10 cellular contexts compared by ENCODE assay signal in the genomic region with DNA sequence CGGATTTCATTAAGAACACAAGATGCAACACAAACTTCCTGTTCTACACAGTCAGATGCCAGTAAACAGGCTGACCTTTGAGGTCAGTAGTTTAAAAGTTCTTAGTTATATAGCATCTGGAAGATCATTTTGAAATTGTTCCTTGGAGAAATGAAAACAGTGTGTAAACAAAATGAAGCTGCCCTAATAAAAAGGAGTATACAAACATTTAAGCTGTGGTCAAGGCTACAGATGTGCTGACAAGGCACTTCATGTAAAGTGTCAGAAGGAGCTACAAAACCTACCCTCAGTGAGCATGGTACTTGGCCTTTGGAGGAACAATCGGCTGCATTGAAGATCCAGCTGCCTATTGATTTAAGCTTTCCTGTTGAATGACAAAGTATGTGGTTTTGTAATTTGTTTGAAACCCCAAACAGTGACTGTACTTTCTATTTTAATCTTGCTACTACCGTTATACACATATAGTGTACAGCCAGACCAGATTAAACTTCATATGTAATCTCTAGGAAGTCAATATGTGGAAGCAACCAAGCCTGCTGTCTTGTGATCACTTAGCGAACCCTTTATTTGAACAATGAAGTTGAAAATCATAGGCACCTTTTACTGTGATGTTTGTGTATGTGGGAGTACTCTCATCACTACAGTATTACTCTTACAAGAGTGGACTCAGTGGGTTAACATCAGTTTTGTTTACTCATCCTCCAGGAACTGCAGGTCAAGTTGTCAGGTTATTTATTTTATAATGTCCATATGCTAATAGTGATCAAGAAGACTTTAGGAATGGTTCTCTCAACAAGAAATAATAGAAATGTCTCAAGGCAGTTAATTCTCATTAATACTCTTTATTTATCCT. TPM values are rescaled to one million over a fixed set of nuclear protein-coding genes. Genes with fewer than 3 reads are reported as not detected.
DNase-seq lines count a peak whose midpoint lies in the region; ATAC-seq, FAIRE-seq and TF ChIP-seq lines count a peak whose summit lies in the region.
"Had no signal": no experiment of that assay in that cellular context is flagged by ENCODE, and none has a peak within 500 bp of the region (broad histone marks: within the 10 kb centered on the region; RNA-seq: fewer than 3 reads in every experiment).

No MANE protein-coding gene starts in this region.

- peak; percentile 84 for FAIRE-seq in GM18507 (lab: Jason Lieb, UNC)

- WGBS in aorta, 2 donors, result 79 to 83% methylated on average over 4 of the region's 4 CpGs

- POLR2A ChIA-PET in AG04450 (lab: Yijun Ruan, JAX), result no interaction called here

- no peak for TF ChIP-seq CTCF in AG04450 (IDR thresholded peaks at IDR 0.05; ENCODE audit: low read depth, low read length)
- no peak for TF ChIP-seq CTCF in fibroblast of villous mesenchyme (IDR thresholded peaks at IDR 0.05; ENCODE audit: insufficient read depth, low read depth, low read length)

- H3K4me3 ChIP-seq in AG04450 (ENCODE audit: low read depth, low read length) (no peak overlapping the region), fibroblast of villous mesenchyme (ENCODE audit: low read depth, low read length) (no peak overlapping the region), aorta (ENCODE audit: low read length in 2 of 2) (no peak overlapping the region)
- H3K4me3 ChIP-seq: ascending aorta had no signal

- no peaks in the 10 kb centered on the region; the same call in 1 of the 2 replicates for H3K9me3 ChIP-seq in AG04450 (ENCODE audit: control insufficient read depth, insufficient read depth, low read length)
- no peaks in the 10 kb centered on the region for H3K9me3 ChIP-seq in aorta (ENCODE audit: control insufficient read depth, low read length)
- H3K9me3 ChIP-seq: ascending aorta had no signal

- intact Hi-C loops in aorta (cut with DNase I), result no loop called here

- ATAC-seq in aorta (ENCODE audit: low FRiP score), result no peak

- H3K4me1 ChIP-seq in aorta (ENCODE audit: control insufficient read depth in 1 of 2, insufficient read depth in 2 of 2, low read length in 2 of 2), result no peaks in the 10 kb centered on the region
- H3K4me1 ChIP-seq: ascending aorta had no signal

- H3K27ac ChIP-seq in AG04450 (ENCODE audit: low read depth, low read length), result peak overlapping the region; percentile 43
- no peak overlapping the region for H3K27ac ChIP-seq in aorta (ENCODE audit: low read depth in 1 of 2, low read length in 2 of 2)
- H3K27ac ChIP-seq: ascending aorta had no signal

- H3K36me3 ChIP-seq in aorta (ENCODE audit: control insufficient read depth in 1 of 2, insufficient read depth in 2 of 2, low read length in 1 of 2), result no peaks in the 10 kb centered on the region
- H3K36me3 ChIP-seq: ascending aorta had no signal

- CTCF ChIA-PET in AG04450 (lab: Charles Lee), result no interaction called here

- H3K27me3 ChIP-seq in AG04450 (ENCODE audit: control insufficient read depth, insufficient read depth, low read length), result no peaks in the 10 kb centered on the region
- H3K27me3 ChIP-seq in aorta (ENCODE audit: control insufficient read depth in 1 of 2, insufficient read depth in 2 of 2, low read length in 1 of 2), result no peaks in the 10 kb centered on the region
- H3K27me3 ChIP-seq: ascending aorta had no signal

- no peak for DNase-seq in AG04450 (ENCODE audit: low read depth, low spot score)
- DNase-seq in GM18507 (ENCODE audit: extremely low spot score, insufficient read length, low read depth), result no peak
- peak; percentile 83 for DNase-seq in SK-MEL-5 (ENCODE audit: low read depth, low spot score)
- DNase-seq in fibroblast of villous mesenchyme (ENCODE audit: low read depth), result peak; percentile 96
- DNase-seq in aorta, result no peak
- no peak for DNase-seq in HK-2 (ENCODE audit: unreplicated experiment)
- no peak for DNase-seq in activated effector memory CD4-positive, alpha-beta T cell treated with Interleukin-2 at 50 U/mL for 16 hours
- no peak for DNase-seq in DMS 273 treated with DMSO at 0.1 percent for 48 hours (lab: John Stamatoyannopoulos, UW)

- in situ Hi-C loops in SK-MEL-5 (cut with HindIII; ENCODE audit: low pct_unique_long_range_greater_than_20kb, low sequenced_read_pairs), result no loop called here

RNA-seq across cellular contexts. Expression of a gene that starts 13.5 kb away (rescaled TPM):
- polyA plus RNA-seq in AG04450 (2011; rRNA removed) (56.9 and 70.7 TPM in 2 replicates), aorta (under 1 TPM; 0.38 to 0.82 TPM)
- polyA minus RNA-seq in AG04450 (2011; rRNA and poly(A)+ RNA removed), result 17.5 and 26.8 TPM in 2 replicates
- total RNA-seq in SK-MEL-5 (2014; rRNA removed; shearing (Covaris generic)), result not detected in 2 replicates
- not detected in 2 replicates for polyA plus RNA-seq in SK-MEL-5 (2015; cell fraction: cytosol; rRNA removed)
- polyA plus RNA-seq in SK-MEL-5 (2015; cell fraction: nucleus; rRNA removed), result not detected in 2 replicates
- total RNA-seq in fibroblast of villous mesenchyme (1.3 and 5.2 TPM in 2 replicates), aorta (1 to 10 TPM; 4.3 to 5.1 TPM)
- total RNA-seq: pulmonary artery endothelial cell had no signal

Comparison
In these comparisons a context has a peak if more than half of its experiments do, and no peak if none do; other contexts are left out.
1. DNase-seq: peak in SK-MEL-5 (single experiment) and fibroblast of villous mesenchyme (single experiment); none in AG04450 (single experiment), GM18507 (single experiment), aorta (0 of 2), HK-2 (single experiment), activated effector memory CD4-positive, alpha-beta T cell treated with Interleukin-2 at 50 U/mL for 16 hours (single experiment) and DMS 273 treated with DMSO at 0.1 percent for 48 hours (single experiment).